In the genomic region with DNA sequence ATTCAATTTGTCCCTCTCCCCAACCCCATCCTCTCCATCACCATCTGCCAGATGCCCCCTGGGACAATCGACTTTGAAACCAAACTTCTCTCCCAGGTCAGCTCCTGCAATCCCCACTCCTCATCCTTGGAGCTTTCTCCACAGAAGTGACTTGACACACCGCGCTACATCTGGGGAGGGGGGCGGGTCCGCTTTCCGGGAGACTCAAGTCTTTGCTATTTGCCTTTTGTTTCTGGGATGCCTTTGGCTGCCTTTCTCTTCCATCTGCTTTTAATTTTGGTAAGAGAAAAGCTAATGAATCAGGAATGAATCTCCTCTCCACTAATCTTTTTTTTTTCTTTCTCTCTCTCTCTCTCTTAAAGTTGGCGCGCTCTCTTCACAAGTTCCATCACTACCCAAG, we compare ENCODE assay signal across 8 cellular contexts. TPM values are rescaled to one million over a fixed set of nuclear protein-coding genes. Genes with fewer than 3 reads are reported as not detected.
DNase-seq lines count a peak whose midpoint lies in the region; ATAC-seq and TF ChIP-seq lines count a peak whose summit lies in the region.

No MANE protein-coding gene starts in this region.

- WGBS in psoas muscle, 3 donors, result 2 to 4% (median 4%) methylated on average over 8 of the region's 8 CpGs

- DNase-seq in ELR (ENCODE audit: low read depth), result peak; percentile 85
- DNase-seq in SJCRH30, result peak in 1 of 2 experiments; percentile 24
- peak; percentile 70 for DNase-seq in fibroblast of pulmonary artery (ENCODE audit: low read depth)
- peak in 1 of 2 donors; percentile 23 for DNase-seq in psoas muscle
- DNase-seq in NCI-H1436 treated with DMSO at 0.1 percent for 48 hours (lab: John Stamatoyannopoulos, UW), result no peak
- DNase-seq in activated naive CD4-positive, alpha-beta T cell (lab: John Stamatoyannopoulos, UW), result no peak

- H3K27ac ChIP-seq in SJCRH30 (no peak overlapping the region; the same call in 1 of the 2 replicates), psoas muscle (no peak overlapping the region)

- no peaks in the 10 kb centered on the region for H3K9me3 ChIP-seq in SJCRH30 (replicated peaks)
- no peaks in the 10 kb centered on the region for H3K9me3 ChIP-seq in psoas muscle

- H3K4me1 ChIP-seq in SJCRH30, result no peaks in the 10 kb centered on the region
- H3K4me1 ChIP-seq in psoas muscle, result no peaks in the 10 kb centered on the region

- peaks cover 17% of the 10 kb centered on the region for H3K36me3 ChIP-seq in SJCRH30
- H3K36me3 ChIP-seq in psoas muscle (ENCODE audit: insufficient read depth in 1 of 2, low read depth in 1 of 2), result no peaks in the 10 kb centered on the region

- TF ChIP-seq CTCF in fibroblast of pulmonary artery (IDR thresholded peaks at IDR 0.05; ENCODE audit: low read length, missing control alignments), result no peak
- TF ChIP-seq CTCF in psoas muscle (IDR thresholded peaks at IDR 0.05), result no peak

- H3K4me3 ChIP-seq in SJCRH30 (peak overlapping the region; percentile 75), fibroblast of pulmonary artery (replicated peaks; ENCODE audit: low read depth, low read length) (peak overlapping the region; percentile 89), psoas muscle (peak overlapping the region; percentile 70)

- intact Hi-C loops in psoas muscle (cut with DNase I), result no loop called here

- ATAC-seq in psoas muscle, result no peak
- no peak for ATAC-seq in GM21526 (IDR thresholded peaks at IDR 0.05; ENCODE audit: low FRiP score, unreplicated experiment)
- ATAC-seq in GM21619 (IDR thresholded peaks at IDR 0.05; ENCODE audit: unreplicated experiment), result no peak

- no peaks in the 10 kb centered on the region for H3K27me3 ChIP-seq in SJCRH30
- peaks cover 0 to 46% (median 20%) of the 10 kb centered on the region in 3 donors for H3K27me3 ChIP-seq in psoas muscle (ENCODE audit: insufficient read depth in 3 of 3, low read length in 2 of 3)

RNA-seq across cellular contexts. Expression of a gene that starts 0.7 kb away (rescaled TPM):
- 47.2 and 49.9 TPM in 2 replicates for total RNA-seq in SJCRH30 (2014; rRNA removed; shearing (Covaris generic))
- 1 to 10 TPM; 1.1 to 3.0 (median 1.9) TPM for total RNA-seq in psoas muscle
- 1 to 10 TPM in 1 of 3 donors, under 1 TPM in 2; 0.47 to 1.3 (median 0.77) TPM for polyA plus RNA-seq in psoas muscle

Comparison
In these comparisons a context has a peak if more than half of its experiments do, and no peak if none do; other contexts are left out.
1. DNase-seq: peak in ELR (single experiment) and fibroblast of pulmonary artery (single experiment); none in NCI-H1436 treated with DMSO at 0.1 percent for 48 hours (single experiment) and activated naive CD4-positive, alpha-beta T cell (0 of 4).
2. RNA of a gene that starts 0.7 kb away (total RNA-seq): 47.2 to 49.9 TPM in SJCRH30; 1.1 to 3.0 TPM in psoas muscle; every median in the first group is over 10 times any median in the second.
3. Peak in every context shown above with its lines, with median percentiles within 50 percentile points of each other: H3K4me3 ChIP-seq.